In genomic region chr1:18618546-18619466, GRCh38 we compare ENCODE assay signal across 14 cellular contexts. TPM values are rescaled to one million over a fixed set of nuclear protein-coding genes. Genes with fewer than 3 reads are reported as not detected.
DNase-seq lines count a peak whose midpoint lies in the region; ATAC-seq, FAIRE-seq and TF ChIP-seq lines count a peak whose summit lies in the region.
"Had no signal": no experiment of that assay in that cellular context is flagged by ENCODE, and none has a peak within 500 bp of the region (broad histone marks: within the 10 kb centered on the region; RNA-seq: fewer than 3 reads in every experiment).

No MANE protein-coding gene starts in this region.

- intact Hi-C loops in MCF 10A (cut with micrococcal nuclease), result no loop called here
- intact Hi-C loops in breast epithelium (cut with DNase I; ENCODE audit: low total_unique reads), result loop anchor here (10.0 kb wide), 1 partner anchor 406 kb away; no protein-coding TSS in a partner anchor

- DNase-seq in MCF 10A (ENCODE audit: unreplicated experiment) (peak; percentile 57), breast epithelium (ENCODE audit: low spot score in 2 of 2) (no peak), RCC 7860 (ENCODE audit: low spot score) (peak; percentile 81), epithelial cell of prostate (ENCODE audit: low read depth, low spot score) (peak; percentile 16), glutamatergic neuron (no peak), NCI-H524 treated with DMSO at 0.1 percent for 48 hours (lab: John Stamatoyannopoulos, UW) (no peak), GM12892 (ENCODE audit: insufficient read length) (no peak)
- DNase-seq: activated effector memory CD4-positive, alpha-beta T cell treated with Interleukin-2 at 50 U/mL for 16 hours; NCI-H1436; NCI-H524; pancreas had no signal

- BruUV-seq in MCF 10A (replicated peaks; lab: Mats Ljungman, UMichigan), result no TSS peak

- TF ChIP-seq CTCF in MCF 10A (IDR thresholded peaks at IDR 0.05; ENCODE audit: unreplicated experiment), result no peak
- no peak for TF ChIP-seq CTCF in breast epithelium (IDR thresholded peaks at IDR 0.05)
- no peak for TF ChIP-seq CTCF in glutamatergic neuron (IDR thresholded peaks at IDR 0.05; ENCODE audit: partially characterized antibody, unreplicated experiment)

- H3K27ac ChIP-seq in breast epithelium, result no peak overlapping the region
- no peak overlapping the region for H3K27ac ChIP-seq in epithelial cell of prostate
- H3K27ac ChIP-seq: gastroesophageal sphincter, pancreas had no signal

- H3K36me3 ChIP-seq in breast epithelium, result no peaks in the 10 kb centered on the region
- H3K36me3 ChIP-seq: gastroesophageal sphincter, pancreas had no signal

- peaks cover 12% of the 10 kb centered on the region for H3K27me3 Mint-ChIP-seq in MCF 10A (ENCODE audit: insufficient read depth, unreplicated experiment)
- peaks cover 8% of the 10 kb centered on the region for H3K27me3 Mint-ChIP-seq in glutamatergic neuron (ENCODE audit: unreplicated experiment)

- H3K4me3 Mint-ChIP-seq in MCF 10A (ENCODE audit: unreplicated experiment) (no peak overlapping the region), glutamatergic neuron (ENCODE audit: unreplicated experiment) (no peak overlapping the region)

- POLR2A ChIA-PET in MCF 10A (lab: Yijun Ruan, JAX), result no interaction called here

- CTCF ChIA-PET in MCF 10A (lab: Yijun Ruan, JAX), result interaction anchor here (0.6 to 1.0 kb wide), 4 partner anchors 22 to 642 kb away, joined by 3 to 4 read pairs (median 4); no protein-coding TSS in a partner anchor

- H3K9me3 Mint-ChIP-seq in MCF 10A (ENCODE audit: unreplicated experiment) (no peaks in the 10 kb centered on the region), glutamatergic neuron (ENCODE audit: unreplicated experiment) (no peaks in the 10 kb centered on the region)

- H3K27ac Mint-ChIP-seq in MCF 10A (ENCODE audit: low read depth, unreplicated experiment) (no peak overlapping the region), glutamatergic neuron (ENCODE audit: unreplicated experiment) (no peak overlapping the region)

- peaks cover 0 to 2% of the 10 kb centered on the region in 2 donors for H3K9me3 ChIP-seq in breast epithelium
- H3K9me3 ChIP-seq: pancreas had no signal

- H3K4me3 ChIP-seq in breast epithelium, result no peak overlapping the region
- H3K4me3 ChIP-seq: gastroesophageal sphincter, pancreas had no signal

- peaks cover 0 to 53% of the 10 kb centered on the region in 2 donors for H3K27me3 ChIP-seq in breast epithelium

- no peaks in the 10 kb centered on the region for H3K4me1 ChIP-seq in breast epithelium
- H3K4me1 ChIP-seq: gastroesophageal sphincter, pancreas had no signal

- H3K4me1 Mint-ChIP-seq in MCF 10A (ENCODE audit: insufficient read depth, unreplicated experiment) (peaks cover 11% of the 10 kb centered on the region), glutamatergic neuron (ENCODE audit: low read depth, unreplicated experiment) (no peaks in the 10 kb centered on the region)

- no peak for ATAC-seq in HG02759 (IDR thresholded peaks at IDR 0.05; ENCODE audit: unreplicated experiment)
- ATAC-seq: gastroesophageal sphincter had no signal

- TF ChIP-seq POLR2A in breast epithelium (IDR thresholded peaks at IDR 0.05), result no peak
- TF ChIP-seq POLR2A in GM12892 (IDR thresholded peaks at IDR 0.05; ENCODE audit: low read depth, low read length), result no peak

- FAIRE-seq in RCC 7860 (lab: Jason Lieb, UNC) (peak; percentile 91), GM12892 (lab: Jason Lieb, UNC) (no peak)
- FAIRE-seq: pancreas had no signal

- H3K36me3 Mint-ChIP-seq in MCF 10A (ENCODE audit: insufficient read depth, unreplicated experiment), result peaks cover 4% of the 10 kb centered on the region
- H3K36me3 Mint-ChIP-seq in glutamatergic neuron (ENCODE audit: unreplicated experiment), result peaks cover 7% of the 10 kb centered on the region

RNA-seq across cellular contexts. Expression of gene PAX7, which starts 11.8 kb away (rescaled TPM):
- not detected in 2 replicates for total RNA-seq in MCF 10A (2022)
- total RNA-seq in breast epithelium, result not detected
- total RNA-seq in glutamatergic neuron (ENCODE audit: unreplicated experiment), result 0.07 TPM
- polyA plus RNA-seq in GM12892 (2012; ENCODE audit: missing spikeins), result not detected
- total RNA-seq: gastroesophageal sphincter, pancreas, temporal lobe had no signal
- polyA plus RNA-seq: pancreas had no signal

Comparison
In these comparisons a context has a peak if more than half of its experiments do, and no peak if none do; other contexts are left out.
1. DNase-seq: peak in MCF 10A (single experiment), RCC 7860 (single experiment) and epithelial cell of prostate (single experiment); none in breast epithelium (0 of 2), glutamatergic neuron (single experiment), NCI-H524 treated with DMSO at 0.1 percent for 48 hours (single experiment) and GM12892 (single experiment).